Comparison of ENCODE assay signal across 8 cellular contexts in genomic region chr18:47150824-47151366, GRCh38. TPM values are rescaled to one million over a fixed set of nuclear protein-coding genes. Genes with fewer than 3 reads are reported as not detected.
DNase-seq lines count a peak whose midpoint lies in the region; ATAC-seq lines count a peak whose summit lies in the region.

No MANE protein-coding gene starts in this region.

- H3K9me2 ChIP-seq in Karpas-422 (replicated peaks; ENCODE audit: insufficient read depth, low read length) = no peaks in the 10 kb centered on the region

- H3K27ac Mint-ChIP-seq in CD4-positive, CD25-positive, alpha-beta regulatory T cell = peak overlapping the region; percentile 96 to 99 (median 99)
- H3K27ac Mint-ChIP-seq in stimulated activated effector memory CD8-positive, alpha-beta T cell treated with anti-CD3 and anti-CD28 coated beads, Interleukin-12 subunit alpha, Interleukin-12 subunit beta, amount 100 ng/mL, for 72 hours = peak overlapping the region; percentile 94

- peaks cover 7% of the 10 kb centered on the region for H3K36me3 ChIP-seq in CD4-positive, CD25-positive, alpha-beta regulatory T cell (ENCODE audit: control insufficient read depth, insufficient read depth, low read length)
- H3K36me3 ChIP-seq in Karpas-422 (ENCODE audit: insufficient read depth, low read length) = peaks cover 19% of the 10 kb centered on the region; the same call in 1 of the 2 replicates

- H3K27me3 Mint-ChIP-seq in CD4-positive, CD25-positive, alpha-beta regulatory T cell = no peaks in the 10 kb centered on the region

- no peaks in the 10 kb centered on the region for H4K20me1 ChIP-seq in Karpas-422 (ENCODE audit: insufficient read depth, low read depth, low read length)

- H3K4me1 Mint-ChIP-seq in CD4-positive, CD25-positive, alpha-beta regulatory T cell = peaks cover 13 to 50% (median 41%) of the 10 kb centered on the region in 4 donors
- peaks cover 45% of the 10 kb centered on the region for H3K4me1 Mint-ChIP-seq in stimulated activated effector memory CD8-positive, alpha-beta T cell treated with anti-CD3 and anti-CD28 coated beads, Interleukin-12 subunit alpha, Interleukin-12 subunit beta, amount 100 ng/mL, for 72 hours

- peak overlapping the region; percentile 80 for H3K9ac ChIP-seq in Karpas-422 (ENCODE audit: low read length)

- H3K36me3 Mint-ChIP-seq in CD4-positive, CD25-positive, alpha-beta regulatory T cell = peaks cover 16% of the 10 kb centered on the region
- H3K36me3 Mint-ChIP-seq in stimulated activated effector memory CD8-positive, alpha-beta T cell treated with anti-CD3 and anti-CD28 coated beads, Interleukin-12 subunit alpha, Interleukin-12 subunit beta, amount 100 ng/mL, for 72 hours = peaks cover 36% of the 10 kb centered on the region

- H3K4me3 ChIP-seq in CD4-positive, CD25-positive, alpha-beta regulatory T cell (ENCODE audit: low read depth, low read length) = peak overlapping the region; percentile 94
- peak overlapping the region; percentile 86 for H3K4me3 ChIP-seq in Karpas-422 (ENCODE audit: low read length)

- peak in 1 of 2 donors; percentile 5 for ATAC-seq in CD4-positive, CD25-positive, alpha-beta regulatory T cell (ENCODE audit: low read depth in 2 of 2)
- peak; percentile 9 for ATAC-seq in GM19467 (IDR thresholded peaks at IDR 0.05; ENCODE audit: unreplicated experiment)
- ATAC-seq in stimulated activated effector memory CD8-positive, alpha-beta T cell treated with anti-CD3 and anti-CD28 coated beads, Interleukin-12 subunit alpha, Interleukin-12 subunit beta, amount 100 ng/mL, for 72 hours = peak; percentile 62
- ATAC-seq in HG03135 (IDR thresholded peaks at IDR 0.05; ENCODE audit: unreplicated experiment) = no peak

- peak overlapping the region; percentile 86 to 98 (median 96) for H3K4me3 Mint-ChIP-seq in CD4-positive, CD25-positive, alpha-beta regulatory T cell
- peak overlapping the region; percentile 87 for H3K4me3 Mint-ChIP-seq in stimulated activated effector memory CD8-positive, alpha-beta T cell treated with anti-CD3 and anti-CD28 coated beads, Interleukin-12 subunit alpha, Interleukin-12 subunit beta, amount 100 ng/mL, for 72 hours

- H3K27ac ChIP-seq in CD4-positive, CD25-positive, alpha-beta regulatory T cell (ENCODE audit: insufficient read depth, low read length, poor library complexity, severe bottlenecking) = peak overlapping the region; percentile 85
- H3K27ac ChIP-seq in Karpas-422 (ENCODE audit: low read length) = peak overlapping the region; percentile 39
- H3K27ac ChIP-seq in angular gyrus (ENCODE audit: low read depth, low read length) = peak overlapping the region; percentile 96

- no peaks in the 10 kb centered on the region for H3K27me3 ChIP-seq in CD4-positive, CD25-positive, alpha-beta regulatory T cell (ENCODE audit: control insufficient read depth, insufficient read depth, low read length)
- H3K27me3 ChIP-seq in Karpas-422 (ENCODE audit: low read length) = no peaks in the 10 kb centered on the region

- no peaks in the 10 kb centered on the region for H3K9me3 ChIP-seq in CD4-positive, CD25-positive, alpha-beta regulatory T cell (ENCODE audit: control insufficient read depth in 2 of 2, low read length in 2 of 2)
- H3K9me3 ChIP-seq in Karpas-422 (ENCODE audit: low read length) = no peaks in the 10 kb centered on the region

- no peak for DNase-seq in CD4-positive, CD25-positive, alpha-beta regulatory T cell
- DNase-seq in Karpas-422 = no peak
- DNase-seq in iPS-NIHi11 (ENCODE audit: low spot score) = peak; percentile 15
- no peak for DNase-seq in stimulated activated effector memory CD8-positive, alpha-beta T cell treated with anti-CD3 and anti-CD28 coated beads, Interleukin-12 subunit alpha, Interleukin-12 subunit beta, amount 100 ng/mL, for 72 hours (ENCODE audit: low spot score in 2 of 2)
- no peak for DNase-seq in NCI-H1930 (lab: John Stamatoyannopoulos, UW)

- peaks cover 30% of the 10 kb centered on the region for H3K4me1 ChIP-seq in CD4-positive, CD25-positive, alpha-beta regulatory T cell (ENCODE audit: control insufficient read depth, insufficient read depth, low read length, poor library complexity, severe bottlenecking)
- H3K4me1 ChIP-seq in Karpas-422 (ENCODE audit: low read length) = peaks cover 24% of the 10 kb centered on the region

- H3K9me3 Mint-ChIP-seq in CD4-positive, CD25-positive, alpha-beta regulatory T cell = peaks cover 0 to 1% (median 0%) of the 10 kb centered on the region in 7 donors
- H3K9me3 Mint-ChIP-seq in stimulated activated effector memory CD8-positive, alpha-beta T cell treated with anti-CD3 and anti-CD28 coated beads, Interleukin-12 subunit alpha, Interleukin-12 subunit beta, amount 100 ng/mL, for 72 hours = no peaks in the 10 kb centered on the region

- H3K4me2 ChIP-seq in Karpas-422 (ENCODE audit: low read depth, low read length, poor library complexity, severe bottlenecking) = peak overlapping the region; percentile 89

- H2AFZ ChIP-seq in Karpas-422 (ENCODE audit: low read length) = peak overlapping the region; percentile 59; the same call in 1 of the 2 replicates

- H3K79me2 ChIP-seq in Karpas-422 (ENCODE audit: low read length) = peaks cover 44% of the 10 kb centered on the region

RNA-seq across cellular contexts. Expression of gene HDHD2, which starts 0.6 kb away (rescaled TPM):
- total RNA-seq in CD4-positive, CD25-positive, alpha-beta regulatory T cell = 18.7 TPM
- polyA plus RNA-seq in CD4-positive, CD25-positive, alpha-beta regulatory T cell = 10 to 100 TPM; 39.4 to 46.7 (median 44.7) TPM
- 39.2 and 42.9 TPM in 2 replicates for total RNA-seq in Karpas-422 (2014; rRNA removed; shearing (Covaris generic); ENCODE audit: low replicate concordance)

RNA-seq across cellular contexts. Expression of gene IER3IP1, which starts 25.3 kb away (rescaled TPM):
- total RNA-seq in CD4-positive, CD25-positive, alpha-beta regulatory T cell = 5.3 TPM
- polyA plus RNA-seq in CD4-positive, CD25-positive, alpha-beta regulatory T cell = 10 to 100 TPM; 16.6 to 18.9 (median 17.7) TPM
- total RNA-seq in Karpas-422 (2014; rRNA removed; shearing (Covaris generic); ENCODE audit: low replicate concordance) = 32.2 and 32.9 TPM in 2 replicates

Comparison
In these comparisons a context has a peak if more than half of its experiments do, and no peak if none do; other contexts are left out.
1. H3K27ac ChIP-seq: peak in every context shown above with its lines; median percentile 96 in angular gyrus; 85 in CD4-positive, CD25-positive, alpha-beta regulatory T cell; 39 in Karpas-422.